Comparison of ENCODE assay signal across 1 cellular context in the genomic region with DNA sequence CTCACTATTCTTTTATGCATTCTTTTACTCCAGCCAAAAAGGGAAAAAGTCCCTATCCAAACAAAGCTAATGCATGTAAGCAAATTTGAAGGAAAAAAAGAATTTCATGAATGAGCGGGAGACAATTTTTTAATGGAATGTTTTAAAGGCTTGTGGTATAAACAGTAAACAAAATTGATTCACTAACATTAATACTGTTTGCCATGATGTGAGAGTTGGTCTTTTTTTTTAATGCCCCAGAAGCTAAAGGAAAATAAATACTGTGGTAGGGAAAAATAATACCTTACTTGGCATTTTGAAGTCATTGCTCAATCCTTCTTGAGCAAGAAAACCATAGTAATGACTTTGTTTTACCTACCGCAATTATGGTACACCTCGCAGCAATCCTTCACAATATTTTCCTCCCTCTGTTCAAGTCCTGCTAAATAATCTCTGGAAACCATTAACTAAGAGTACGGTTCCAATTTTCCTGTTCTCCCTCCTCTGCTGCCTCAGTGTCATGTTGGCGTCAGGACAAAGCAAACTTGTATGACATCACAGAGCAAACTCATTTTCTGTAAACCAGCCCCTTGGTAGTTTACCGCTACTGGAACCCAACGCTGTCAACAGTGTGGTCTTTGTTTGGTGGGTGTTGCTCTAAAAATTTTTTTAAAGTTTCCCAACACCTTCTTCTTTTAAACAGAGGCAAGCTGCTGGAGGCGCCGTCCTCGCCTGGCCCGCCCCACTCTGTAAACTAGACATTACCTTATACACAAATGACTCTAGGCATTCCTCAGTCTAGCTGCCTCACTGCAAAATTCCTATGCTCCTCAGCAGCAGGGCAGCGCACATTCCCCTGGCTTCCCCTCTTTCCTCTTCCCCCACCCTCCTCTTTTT.
A peak's percentile ranks its signal among the peaks of the same experiment; 100 is the strongest.
TF ChIP-seq lines count a peak whose summit lies in the region.

No MANE protein-coding gene starts in this region.

TF ChIP-seq in HepG2, 621 proteins besides CTCF, POLR2A, EP300 and RAD21 (continued from another document):
- TF ChIP-seq SSRP1 (CRISPR knock-in tag; IDR thresholded peaks at IDR 0.05): no peak
- no peak for TF ChIP-seq ZNF614 (CRISPR knock-in tag; IDR thresholded peaks at IDR 0.05; ENCODE audit: borderline replicate concordance)
- 0 out of 2 replicates have a peak, but pooled peaks have one; percentile 31 for TF ChIP-seq MAFF (IDR thresholded peaks at IDR 0.05; ENCODE audit: low read depth, low read length)
- TF ChIP-seq SETDB1 (CRISPR knock-in tag; IDR thresholded peaks at IDR 0.05; ENCODE audit: borderline replicate concordance): no peak
- no peak for TF ChIP-seq MIXL1 (CRISPR knock-in tag; IDR thresholded peaks at IDR 0.05)
- no peak for TF ChIP-seq NR1H2 (CRISPR knock-in tag; IDR thresholded peaks at IDR 0.05; ENCODE audit: borderline replicate concordance, low read depth)
- TF ChIP-seq SOX13 (IDR thresholded peaks at IDR 0.05): no peak
- TF ChIP-seq SOX13 (CRISPR knock-in tag; conservative IDR thresholded peaks at IDR 0.05 in 1 of 2, IDR thresholded peaks at IDR 0.05 in 1 of 2): 0 out of 4 replicates have a peak, but pooled peaks of 1 of the 2 experiments have one; percentile 13
- TF ChIP-seq, protein P1, sequence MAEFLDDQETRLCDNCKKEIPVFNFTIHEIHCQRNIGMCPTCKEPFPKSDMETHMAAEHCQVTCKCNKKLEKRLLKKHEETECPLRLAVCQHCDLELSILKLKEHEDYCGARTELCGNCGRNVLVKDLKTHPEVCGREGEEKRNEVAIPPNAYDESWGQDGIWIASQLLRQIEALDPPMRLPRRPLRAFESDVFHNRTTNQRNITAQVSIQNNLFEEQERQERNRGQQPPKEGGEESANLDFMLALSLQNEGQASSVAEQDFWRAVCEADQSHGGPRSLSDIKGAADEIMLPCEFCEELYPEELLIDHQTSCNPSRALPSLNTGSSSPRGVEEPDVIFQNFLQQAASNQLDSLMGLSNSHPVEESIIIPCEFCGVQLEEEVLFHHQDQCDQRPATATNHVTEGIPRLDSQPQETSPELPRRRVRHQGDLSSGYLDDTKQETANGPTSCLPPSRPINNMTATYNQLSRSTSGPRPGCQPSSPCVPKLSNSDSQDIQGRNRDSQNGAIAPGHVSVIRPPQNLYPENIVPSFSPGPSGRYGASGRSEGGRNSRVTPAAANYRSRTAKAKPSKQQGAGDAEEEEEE (CRISPR knock-in tag; IDR thresholded peaks at IDR 0.05; ENCODE audit: borderline replicate concordance): no peak
- TF ChIP-seq YEATS2 (CRISPR knock-in tag; IDR thresholded peaks at IDR 0.05; ENCODE audit: borderline replicate concordance): no peak
- TF ChIP-seq NCOA1 (CRISPR knock-in tag; IDR thresholded peaks at IDR 0.05): no peak
- TF ChIP-seq GATAD2A (CRISPR knock-in tag; IDR thresholded peaks at IDR 0.05): peak; percentile 22; the same call in 1 of the 2 replicates
- no peak for TF ChIP-seq SP2 (CRISPR knock-in tag; IDR thresholded peaks at IDR 0.05)
- TF ChIP-seq HNRNPL (IDR thresholded peaks at IDR 0.05; ENCODE audit: low read depth, low read length): no peak
- TF ChIP-seq, protein P2, sequence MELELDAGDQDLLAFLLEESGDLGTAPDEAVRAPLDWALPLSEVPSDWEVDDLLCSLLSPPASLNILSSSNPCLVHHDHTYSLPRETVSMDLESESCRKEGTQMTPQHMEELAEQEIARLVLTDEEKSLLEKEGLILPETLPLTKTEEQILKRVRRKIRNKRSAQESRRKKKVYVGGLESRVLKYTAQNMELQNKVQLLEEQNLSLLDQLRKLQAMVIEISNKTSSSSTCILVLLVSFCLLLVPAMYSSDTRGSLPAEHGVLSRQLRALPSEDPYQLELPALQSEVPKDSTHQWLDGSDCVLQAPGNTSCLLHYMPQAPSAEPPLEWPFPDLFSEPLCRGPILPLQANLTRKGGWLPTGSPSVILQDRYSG (CRISPR knock-in tag; IDR thresholded peaks at IDR 0.05): no peak
- no peak for TF ChIP-seq CENPX (CRISPR knock-in tag; IDR thresholded peaks at IDR 0.05)
- TF ChIP-seq GTF2F1 (IDR thresholded peaks at IDR 0.05; ENCODE audit: low read length): no peak
- TF ChIP-seq MBNL3 (CRISPR knock-in tag; conservative IDR thresholded peaks at IDR 0.05): no peak
- TF ChIP-seq FOXP1 (IDR thresholded peaks at IDR 0.05): no peak
- peak; percentile 51 for TF ChIP-seq FOXP1 (CRISPR knock-in tag; IDR thresholded peaks at IDR 0.05)
- no peak for TF ChIP-seq ZNF607 (CRISPR knock-in tag; IDR thresholded peaks at IDR 0.05; ENCODE audit: borderline replicate concordance)
- TF ChIP-seq CBX1 (IDR thresholded peaks at IDR 0.05; ENCODE audit: low read depth): no peak
- no peak for TF ChIP-seq ELF4 (CRISPR knock-in tag; IDR thresholded peaks at IDR 0.05; ENCODE audit: borderline replicate concordance)
- TF ChIP-seq, protein P3, sequence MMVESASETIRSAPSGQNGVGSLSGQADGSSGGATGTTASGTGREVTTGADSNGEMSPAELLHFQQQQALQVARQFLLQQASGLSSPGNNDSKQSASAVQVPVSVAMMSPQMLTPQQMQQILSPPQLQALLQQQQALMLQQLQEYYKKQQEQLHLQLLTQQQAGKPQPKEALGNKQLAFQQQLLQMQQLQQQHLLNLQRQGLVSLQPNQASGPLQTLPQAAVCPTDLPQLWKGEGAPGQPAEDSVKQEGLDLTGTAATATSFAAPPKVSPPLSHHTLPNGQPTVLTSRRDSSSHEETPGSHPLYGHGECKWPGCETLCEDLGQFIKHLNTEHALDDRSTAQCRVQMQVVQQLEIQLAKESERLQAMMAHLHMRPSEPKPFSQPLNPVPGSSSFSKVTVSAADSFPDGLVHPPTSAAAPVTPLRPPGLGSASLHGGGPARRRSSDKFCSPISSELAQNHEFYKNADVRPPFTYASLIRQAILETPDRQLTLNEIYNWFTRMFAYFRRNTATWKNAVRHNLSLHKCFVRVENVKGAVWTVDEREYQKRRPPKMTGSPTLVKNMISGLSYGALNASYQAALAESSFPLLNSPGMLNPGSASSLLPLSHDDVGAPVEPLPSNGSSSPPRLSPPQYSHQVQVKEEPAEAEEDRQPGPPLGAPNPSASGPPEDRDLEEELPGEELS (CRISPR knock-in tag; IDR thresholded peaks at IDR 0.05): no peak; the same call in 1 of the 2 replicates
- no peak for TF ChIP-seq ZNF790 (CRISPR knock-in tag; IDR thresholded peaks at IDR 0.05; ENCODE audit: borderline replicate concordance)
- peak; percentile 41; the same call in 1 of the 2 replicates for TF ChIP-seq CREB1 (IDR thresholded peaks at IDR 0.05)
- peak; percentile 59; the same call in 1 of the 2 replicates for TF ChIP-seq CREB1 (CRISPR knock-in tag; IDR thresholded peaks at IDR 0.05)
- TF ChIP-seq MAFK (conservative IDR thresholded peaks at IDR 0.05 in 1 of 2, IDR thresholded peaks at IDR 0.05 in 1 of 2; ENCODE audit: low read length in 2 of 2): peak in 1 of 2 experiments; percentile 34; a peak in 2 of 4 replicates
- no peak for TF ChIP-seq ZNF331 (CRISPR knock-in tag; IDR thresholded peaks at IDR 0.05)
- TF ChIP-seq NR2C2 (CRISPR knock-in tag; IDR thresholded peaks at IDR 0.05; ENCODE audit: borderline replicate concordance): no peak
- no peak for TF ChIP-seq RNF2 (conservative IDR thresholded peaks at IDR 0.05; ENCODE audit: low read depth)
- TF ChIP-seq HMG20A (CRISPR knock-in tag; IDR thresholded peaks at IDR 0.05; ENCODE audit: borderline replicate concordance): peak; percentile 40; the same call in 1 of the 2 replicates
- TF ChIP-seq ZNF12 (CRISPR knock-in tag; IDR thresholded peaks at IDR 0.05): peak; percentile 32; the same call in 1 of the 2 replicates
- TF ChIP-seq ZNF142 (CRISPR knock-in tag; IDR thresholded peaks at IDR 0.05): no peak
- 0 out of 2 replicates have a peak, but pooled peaks have one; percentile 24 for TF ChIP-seq CREM (IDR thresholded peaks at IDR 0.05)
- no peak for TF ChIP-seq CREM (CRISPR knock-in tag; IDR thresholded peaks at IDR 0.05)
